11 cellular contexts compared by ENCODE assay signal in the genomic region with DNA sequence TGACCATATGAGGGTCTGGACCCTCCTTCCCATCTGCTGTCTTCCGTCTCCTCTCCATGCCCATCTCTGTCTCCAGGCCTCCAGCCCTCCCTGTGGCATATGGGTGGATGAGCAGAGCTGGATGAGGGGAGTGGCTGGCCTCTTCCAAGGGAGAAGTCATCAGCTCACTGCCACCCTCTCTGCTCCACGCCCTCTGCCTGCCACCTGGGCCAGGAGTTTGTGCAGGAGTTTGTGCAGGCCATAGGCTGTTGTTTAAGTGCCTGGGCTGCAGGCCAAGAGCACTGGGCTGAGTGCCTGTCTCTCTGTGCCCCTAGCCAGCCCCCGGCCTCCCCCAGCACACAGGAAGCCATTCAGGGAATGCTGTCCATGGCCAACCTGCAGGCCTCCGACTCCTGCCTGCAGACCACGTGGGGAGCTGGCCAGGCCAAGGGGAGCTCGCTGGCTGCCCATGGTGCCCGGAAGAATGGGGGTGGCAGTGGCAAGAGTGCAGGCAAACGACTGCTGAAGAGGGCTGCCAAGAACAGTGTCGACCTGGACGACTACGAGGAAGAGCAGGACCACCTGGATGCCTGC.
DNase-seq lines count a peak whose midpoint lies in the region; ATAC-seq and TF ChIP-seq lines count a peak whose summit lies in the region.
"Had no signal": no experiment of that assay in that cellular context is flagged by ENCODE, and none has a peak within 500 bp of the region (broad histone marks: within the 10 kb centered on the region; RNA-seq: fewer than 3 reads in every experiment).

No MANE protein-coding gene starts in this region.

- no peaks in the 10 kb centered on the region for H3K27me3 Mint-ChIP-seq in WTC11 (ENCODE audit: low read depth)
- H3K27me3 Mint-ChIP-seq: naive B cell had no signal

- no peak overlapping the region for H3K4me3 Mint-ChIP-seq in WTC11

- H3K4me1 Mint-ChIP-seq in WTC11, result no peaks in the 10 kb centered on the region

- no peak for TF ChIP-seq CTCF in WTC11 (IDR thresholded peaks at IDR 0.05)

- H3K27ac Mint-ChIP-seq in WTC11, result no peak overlapping the region

- POLR2A ChIA-PET in WTC11 (lab: Charles Lee), result no interaction called here

- peak; percentile 1 for DNase-seq in stimulated activated CD4-positive, alpha-beta T cell treated with anti-CD3 and anti-CD28 coated beads, Interleukin-1b, Interleukin-23, amount 100 ng/mL, for 48 hours
- DNase-seq in stimulated activated CD4-positive, alpha-beta T cell treated with anti-CD3 and anti-CD28 coated beads, Interleukin-4, amount 100 ng/mL, for 4 hours, result no peak
- DNase-seq in WTC11 (ENCODE audit: low spot score) (peak; percentile 5), left lobe of liver (ENCODE audit: low spot score) (peak; percentile 35), H4 (ENCODE audit: low spot score) (no peak), UCSD-AML1 (lab: John Stamatoyannopoulos, UW; ENCODE audit: unreplicated experiment) (no peak), OCI-M2 (lab: John Stamatoyannopoulos, UW; ENCODE audit: unreplicated experiment) (no peak)
- DNase-seq: amniotic stem cell, naive B cell, NCI-H1048 had no signal

- no peaks in the 10 kb centered on the region for H3K9me3 Mint-ChIP-seq in WTC11
- H3K9me3 Mint-ChIP-seq: naive B cell had no signal

- CTCF ChIA-PET in WTC11 (lab: Charles Lee), result no interaction called here

- ATAC-seq in WTC11, result no peak
- ATAC-seq in left lobe of liver, result no peak
- ATAC-seq in GM19397 (IDR thresholded peaks at IDR 0.05; ENCODE audit: unreplicated experiment), result no peak

- H3K36me3 Mint-ChIP-seq in WTC11, result no peaks in the 10 kb centered on the region

TF ChIP-seq in WTC11, 78 proteins besides CTCF, POLR2A, EP300 and RAD21:
- TF ChIP-seq ZNF138 (CRISPR knock-in tag; conservative IDR thresholded peaks at IDR 0.05) (no peak), ZNF263 (CRISPR knock-in tag; IDR thresholded peaks at IDR 0.05; ENCODE audit: low read depth) (no peak), ZNF416 (CRISPR knock-in tag; IDR thresholded peaks at IDR 0.05) (no peak), CREM (CRISPR knock-in tag; IDR thresholded peaks at IDR 0.05) (no peak)
- TF ChIP-seq, protein P1, sequence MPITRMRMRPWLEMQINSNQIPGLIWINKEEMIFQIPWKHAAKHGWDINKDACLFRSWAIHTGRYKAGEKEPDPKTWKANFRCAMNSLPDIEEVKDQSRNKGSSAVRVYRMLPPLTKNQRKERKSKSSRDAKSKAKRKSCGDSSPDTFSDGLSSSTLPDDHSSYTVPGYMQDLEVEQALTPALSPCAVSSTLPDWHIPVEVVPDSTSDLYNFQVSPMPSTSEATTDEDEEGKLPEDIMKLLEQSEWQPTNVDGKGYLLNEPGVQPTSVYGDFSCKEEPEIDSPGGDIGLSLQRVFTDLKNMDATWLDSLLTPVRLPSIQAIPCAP (CRISPR knock-in tag; IDR thresholded peaks at IDR 0.05), result no peak

Comparison
In these comparisons a context has a peak if more than half of its experiments do, and no peak if none do; other contexts are left out.
1. DNase-seq: peak in stimulated activated CD4-positive, alpha-beta T cell treated with anti-CD3 and anti-CD28 coated beads, Interleukin-1b, Interleukin-23, amount 100 ng/mL, for 48 hours (single experiment), WTC11 (single experiment) and left lobe of liver (single experiment); none in stimulated activated CD4-positive, alpha-beta T cell treated with anti-CD3 and anti-CD28 coated beads, Interleukin-4, amount 100 ng/mL, for 4 hours (0 of 2), H4 (single experiment), UCSD-AML1 (single experiment) and OCI-M2 (single experiment).